In genomic region chr2:74414913-74415761, GRCh38 we compare ENCODE assay signal across 8 cellular contexts. TPM values are rescaled to one million over a fixed set of nuclear protein-coding genes. Genes with fewer than 3 reads are reported as not detected.
A peak's percentile ranks its signal among the peaks of the same experiment; 100 is the strongest.
DNase-seq lines count a peak whose midpoint lies in the region; ATAC-seq and TF ChIP-seq lines count a peak whose summit lies in the region.

No MANE protein-coding gene starts in this region.

- no peak for TF ChIP-seq POLR2A in lower leg skin (IDR thresholded peaks at IDR 0.05)
- TF ChIP-seq POLR2A in transverse colon (IDR thresholded peaks at IDR 0.05): peak; percentile 2

- WGBS in lower leg skin, 2 donors: 14 to 22% methylated on average over 19 to 25 of the region's 62 CpGs
- WGBS in transverse colon (ENCODE audit: low coverage in 1 of 2), 2 donors: 57% methylated on average over 47 of the region's 62 CpGs; no CpG with 5 or more reads in 1 of the 2 donors
- no CpG with 5 or more reads among the region's 62 CpGs for WGBS in trophoblast cell (ENCODE audit: extremely low coverage, insufficient coverage, insufficient read length)

- H3K27me3 ChIP-seq in transverse colon (no peaks in the 10 kb centered on the region), trophoblast cell (ENCODE audit: insufficient read depth, low read length) (no peaks in the 10 kb centered on the region)

- ATAC-seq in HG03196 (IDR thresholded peaks at IDR 0.05; ENCODE audit: unreplicated experiment) (peak; percentile 55), GM18873 (IDR thresholded peaks at IDR 0.05; ENCODE audit: low FRiP score, unreplicated experiment) (no peak)

- no peaks in the 10 kb centered on the region for H3K9me3 ChIP-seq in ES-I3 (ENCODE audit: control insufficient read depth, insufficient read depth, low read length)
- no peaks in the 10 kb centered on the region for H3K9me3 ChIP-seq in transverse colon
- peaks cover 4% of the 10 kb centered on the region for H3K9me3 ChIP-seq in trophoblast cell (ENCODE audit: insufficient read depth, low read depth, low read length)

- intact Hi-C loops in lower leg skin (cut with DNase I; ENCODE audit: low total_unique reads) (no loop called here), transverse colon (cut with DNase I; ENCODE audit: low total_unique reads) (no loop called here)

- no peak overlapping the region for H4K8ac ChIP-seq in trophoblast cell (ENCODE audit: low read depth, low read length)

- DNase-seq in cerebellum (ENCODE audit: low spot score) (peak; percentile 67), lower leg skin (ENCODE audit: low spot score in 2 of 2) (peak in 1 of 2 donors; percentile 91), transverse colon (peak; percentile 51), SK-N-DZ (ENCODE audit: low spot score) (no peak), trophoblast cell (no peak)

- peak overlapping the region; percentile 10 to 71 (median 50) for H3K27ac ChIP-seq in transverse colon
- no peak overlapping the region for H3K27ac ChIP-seq in trophoblast cell (ENCODE audit: low read depth, low read length)

- no peak overlapping the region for H2BK12ac ChIP-seq in trophoblast cell (ENCODE audit: low read length)

- H3K9ac ChIP-seq in ES-I3 (ENCODE audit: low read depth, low read length) (peak overlapping the region; percentile 58; the same call in 1 of the 2 replicates), trophoblast cell (ENCODE audit: low read length) (no peak overlapping the region)

- no peak overlapping the region for H4K91ac ChIP-seq in trophoblast cell (ENCODE audit: low read depth, low read length)

- no peak overlapping the region for H3K18ac ChIP-seq in trophoblast cell (ENCODE audit: low read length)

- H3K4me1 ChIP-seq in ES-I3 (ENCODE audit: insufficient read depth, low read length) (peaks cover 4% of the 10 kb centered on the region; the same call in 1 of the 2 replicates), transverse colon (peaks cover 3 to 15% (median 10%) of the 10 kb centered on the region in 4 donors), trophoblast cell (ENCODE audit: control insufficient read depth in 1 of 2, insufficient read depth in 2 of 2, low read length in 2 of 2) (peaks cover 5% of the 10 kb centered on the region in 2 experiments)

- no peak overlapping the region for H2BK5ac ChIP-seq in trophoblast cell (ENCODE audit: low read depth, low read length, poor library complexity)

- H3K4ac ChIP-seq in trophoblast cell (ENCODE audit: low read depth, low read length): no peak overlapping the region

- no peak overlapping the region for H4K12ac ChIP-seq in trophoblast cell (ENCODE audit: low read depth, low read length)

- H3K4me3 ChIP-seq in lower leg skin (ENCODE audit: low read depth, poor library complexity, severe bottlenecking) (peak overlapping the region; percentile 36), transverse colon (peak overlapping the region; percentile 29 to 52 (median 40)), trophoblast cell (ENCODE audit: low read depth, low read length) (no peak overlapping the region)

- H2AFZ ChIP-seq in trophoblast cell (ENCODE audit: insufficient read depth, low read length, poor library complexity): no peak overlapping the region

- TF ChIP-seq EP300 in transverse colon (IDR thresholded peaks at IDR 0.05; ENCODE audit: low read depth): no peak

- H3K79me1 ChIP-seq in trophoblast cell (ENCODE audit: low read length): peaks cover 2% of the 10 kb centered on the region

- H3K79me2 ChIP-seq in trophoblast cell (ENCODE audit: control insufficient read depth, insufficient read depth, low read length, poor library complexity): no peaks in the 10 kb centered on the region

- TF ChIP-seq CTCF in lower leg skin (IDR thresholded peaks at IDR 0.05) (no peak), transverse colon (IDR thresholded peaks at IDR 0.05) (peak in 4 of 5 experiments; percentile 14 to 31 (median 22))

- H2BK120ac ChIP-seq in trophoblast cell (ENCODE audit: insufficient read depth, low read length, poor library complexity): no peak overlapping the region

- H3K36me3 ChIP-seq in ES-I3 (ENCODE audit: insufficient read depth, low read length) (no peaks in the 10 kb centered on the region), transverse colon (no peaks in the 10 kb centered on the region), trophoblast cell (ENCODE audit: control insufficient read depth in 1 of 2, insufficient read depth in 2 of 2, low read length in 2 of 2) (no peaks in the 10 kb centered on the region)

- no peak overlapping the region for H3K14ac ChIP-seq in trophoblast cell (ENCODE audit: low read length)

- H3K23ac ChIP-seq in trophoblast cell (ENCODE audit: low read length): no peak overlapping the region

- H3K4me2 ChIP-seq in trophoblast cell (ENCODE audit: low read length): no peak overlapping the region

- in situ Hi-C loops in transverse colon (cut with MboI; ENCODE audit: low pct_ligation_motif_present in 1 of 4, low pct_unique_long_range_greater_than_20kb in 1 of 4, low sequenced_read_pairs in 3 of 4): no loop called here

- no peak overlapping the region for H2AK5ac ChIP-seq in trophoblast cell (ENCODE audit: low read length)

RNA-seq across cellular contexts. Expression of gene C2orf81, which starts 6.3 kb away (rescaled TPM):
- total RNA-seq in cerebellum (1.1 TPM), lower leg skin (1 to 10 TPM in 3 of 4 donors, under 1 TPM in 1; 0.34 to 2.4 (median 1.2) TPM), transverse colon (1 to 10 TPM in 1 of 4 donors, under 1 TPM in 1, not detected in 2; 0.82 to 1.3 TPM)
- polyA plus RNA-seq in SK-N-DZ (2014; cell fraction: cytosol; rRNA removed): 7.1 and 9.3 TPM in 2 replicates
- 4.7 and 8.7 TPM in 2 replicates for polyA plus RNA-seq in SK-N-DZ (2014; cell fraction: nucleus; rRNA removed)
- polyA plus RNA-seq in trophoblast cell (2013): 0.29 and 0.31 TPM in 2 replicates

RNA-seq across cellular contexts. Expression of gene WDR54, which starts 6.4 kb away (rescaled TPM):
- 18.3 TPM for total RNA-seq in cerebellum
- total RNA-seq in lower leg skin: 10 to 100 TPM in 1 of 4 donors, 1 to 10 TPM in 3; 5.5 to 13.3 (median 8.0) TPM
- 1 to 10 TPM in 2 of 4 donors, not detected in 2; 2.3 to 7.0 TPM for total RNA-seq in transverse colon
- polyA plus RNA-seq in SK-N-DZ (2014; cell fraction: cytosol; rRNA removed): 120 and 143 TPM in 2 replicates
- 107 and 128 TPM in 2 replicates for polyA plus RNA-seq in SK-N-DZ (2014; cell fraction: nucleus; rRNA removed)
- polyA plus RNA-seq in trophoblast cell (2013): 4.7 TPM in 2 replicates

RNA-seq across cellular contexts. Expression of gene RTKN, which starts 26.6 kb away (rescaled TPM):
- total RNA-seq in cerebellum (11.0 TPM), lower leg skin (10 to 100 TPM; 44.9 to 71.8 (median 48.3) TPM), transverse colon (10 to 100 TPM; 29.7 to 46.4 (median 41.9) TPM)
- polyA plus RNA-seq in SK-N-DZ (2014; cell fraction: cytosol; rRNA removed): 15.9 and 18.8 TPM in 2 replicates
- 37.6 and 55.7 TPM in 2 replicates for polyA plus RNA-seq in SK-N-DZ (2014; cell fraction: nucleus; rRNA removed)
- polyA plus RNA-seq in trophoblast cell (2013): 44.2 and 46.2 TPM in 2 replicates

RNA-seq across cellular contexts. Expression of gene DCTN1, which starts 35.0 kb away (rescaled TPM):
- total RNA-seq in cerebellum (99.1 TPM), lower leg skin (100 to 1,000 TPM in 1 of 4 donors, 10 to 100 TPM in 3; 76.5 to 106 (median 95.8) TPM), transverse colon (100 to 1,000 TPM; 109 to 134 (median 122) TPM)
- 89.8 and 95.2 TPM in 2 replicates for polyA plus RNA-seq in SK-N-DZ (2014; cell fraction: cytosol; rRNA removed)
- polyA plus RNA-seq in SK-N-DZ (2014; cell fraction: nucleus; rRNA removed): 106 and 183 TPM in 2 replicates
- 155 and 165 TPM in 2 replicates for polyA plus RNA-seq in trophoblast cell (2013)

RNA-seq across cellular contexts. Expression of gene INO80B, which starts 39.8 kb away (rescaled TPM):
- total RNA-seq in cerebellum (9.2 TPM), lower leg skin (10 to 100 TPM; 19.3 to 39.6 (median 31.8) TPM), transverse colon (10 to 100 TPM; 12.9 to 53.9 (median 34.5) TPM)
- 13.3 and 24.7 TPM in 2 replicates for polyA plus RNA-seq in SK-N-DZ (2014; cell fraction: cytosol; rRNA removed)
- 47.4 and 67.7 TPM in 2 replicates for polyA plus RNA-seq in SK-N-DZ (2014; cell fraction: nucleus; rRNA removed)
- 22.8 and 23.3 TPM in 2 replicates for polyA plus RNA-seq in trophoblast cell (2013)

Comparison
In these comparisons a context has a peak if more than half of its experiments do, and no peak if none do; other contexts are left out.
1. DNase-seq: peak in cerebellum (single experiment) and transverse colon (single experiment); none in SK-N-DZ (single experiment) and trophoblast cell (0 of 2).
2. CTCF ChIP-seq: peak in transverse colon (4 of 5); none in lower leg skin (0 of 3).